Comparison of ENCODE assay signal across 8 cellular contexts in the genomic region with DNA sequence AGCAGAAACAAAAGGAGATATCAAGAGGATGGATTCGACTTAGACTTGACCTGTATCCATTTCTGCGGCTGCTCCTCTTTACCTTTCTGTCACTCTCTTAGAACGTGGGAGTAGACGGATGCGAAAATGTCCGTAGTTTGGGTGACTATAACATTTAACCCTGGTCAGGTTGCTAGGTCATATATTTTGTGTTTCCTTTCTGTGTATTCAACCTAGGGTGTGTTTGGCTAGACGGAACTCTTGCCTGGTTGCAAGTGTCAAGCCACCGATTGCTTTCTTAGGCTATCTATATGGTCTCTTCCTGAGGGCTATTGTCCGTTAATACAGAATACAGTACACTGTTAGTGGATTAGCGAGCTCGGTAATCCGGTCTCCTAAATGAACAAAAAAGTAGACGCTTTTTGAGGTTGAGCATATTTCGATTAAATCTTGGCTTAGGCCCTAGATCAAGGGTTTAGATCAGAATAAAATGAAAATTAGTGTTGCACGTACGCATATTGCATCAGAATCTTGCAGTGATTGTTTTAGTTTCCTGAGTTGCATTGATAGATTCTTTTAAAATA. TPM values are rescaled to one million over a fixed set of nuclear protein-coding genes. Genes with fewer than 3 reads are reported as not detected.
DNase-seq lines count a peak whose midpoint lies in the region; ATAC-seq and TF ChIP-seq lines count a peak whose summit lies in the region.

No MANE protein-coding gene starts in this region.

- no peaks in the 10 kb centered on the region for H3K27me3 Mint-ChIP-seq in CD14-positive monocyte (ENCODE audit: low read depth in 3 of 3)

- 0 to 1% methylated on average over 16 of the region's 16 CpGs for WGBS in testis, 2 donors

- H3K9ac ChIP-seq in adipocyte (ENCODE audit: low read length), result peak overlapping the region; percentile 95

- peak overlapping the region; percentile 95 for H3K27ac ChIP-seq in layer of hippocampus (ENCODE audit: low read depth, low read length)
- peak overlapping the region; percentile 87 to 99 for H3K27ac ChIP-seq in testis

- no peaks in the 10 kb centered on the region for H3K27me3 ChIP-seq in adipocyte (replicated peaks; ENCODE audit: control insufficient read depth, insufficient read depth, low read length)
- no peaks in the 10 kb centered on the region for H3K27me3 ChIP-seq in layer of hippocampus (ENCODE audit: control insufficient read depth, insufficient read depth, low read length)
- no peaks in the 10 kb centered on the region for H3K27me3 ChIP-seq in testis

- peak overlapping the region; percentile 99 for H3K4me3 ChIP-seq in Jurkat, Clone E6-1 (ENCODE audit: low read length)
- H3K4me3 ChIP-seq in adipocyte (ENCODE audit: low read length) (peak overlapping the region; percentile 98), testis (peak overlapping the region; percentile 93 to 96)

- TF ChIP-seq CTCF in CD14-positive monocyte (IDR thresholded peaks at IDR 0.05) (no peak), testis (IDR thresholded peaks at IDR 0.05) (no peak)

- H3K4me1 ChIP-seq in adipocyte (ENCODE audit: control insufficient read depth, insufficient read depth, low read length) (peaks cover 22% of the 10 kb centered on the region), testis (peaks cover 19% of the 10 kb centered on the region)

- DNase-seq in CD14-positive monocyte (ENCODE audit: low spot score), result no peak
- DNase-seq in Jurkat, Clone E6-1 (ENCODE audit: low read depth, low spot score), result no peak
- no peak for DNase-seq in adipocyte (ENCODE audit: low read depth)
- DNase-seq in testis, result no peak
- DNase-seq in cerebellar cortex (ENCODE audit: low spot score), result no peak

- peaks cover 0 to 2% (median 0%) of the 10 kb centered on the region in 7 donors for H3K9me3 Mint-ChIP-seq in CD14-positive monocyte

- ATAC-seq in GM21529 (IDR thresholded peaks at IDR 0.05; ENCODE audit: unreplicated experiment) (no peak), GM18519 (IDR thresholded peaks at IDR 0.05; ENCODE audit: low FRiP score, unreplicated experiment) (no peak)

- no peak for TF ChIP-seq POLR2A in testis (IDR thresholded peaks at IDR 0.05)

- intact Hi-C loops in CD14-positive monocyte (cut with micrococcal nuclease) (loop anchor here (5.0 to 10.0 kb wide), 5 partner anchors 253 to 690 kb away; no protein-coding TSS in a partner anchor), testis (cut with DNase I; ENCODE audit: low total_unique reads) (loop anchor here (10.0 kb wide), 2 partner anchors 180 to 520 kb away; no protein-coding TSS in a partner anchor)

- peaks cover 39% of the 10 kb centered on the region for H3K4me1 Mint-ChIP-seq in CD14-positive monocyte

- H3K36me3 Mint-ChIP-seq in CD14-positive monocyte, result peaks cover 3 to 7% of the 10 kb centered on the region in 2 donors

- H3K4me3 Mint-ChIP-seq in CD14-positive monocyte, result peak overlapping the region; percentile 94 to 99

- peaks cover 3% of the 10 kb centered on the region for H3K36me3 ChIP-seq in adipocyte (ENCODE audit: control insufficient read depth, insufficient read depth, low read length, severe bottlenecking)
- no peaks in the 10 kb centered on the region for H3K36me3 ChIP-seq in testis (ENCODE audit: low read depth, missing control alignments)

- H3K9me3 ChIP-seq in adipocyte (ENCODE audit: control insufficient read depth, low read length), result no peaks in the 10 kb centered on the region
- no peaks in the 10 kb centered on the region for H3K9me3 ChIP-seq in testis

- H3K27ac Mint-ChIP-seq in CD14-positive monocyte, result peak overlapping the region; percentile 79 to 95 (median 84)

RNA-seq across cellular contexts. Expression of gene PTEN, which starts 1.2 kb away (rescaled TPM):
- 10 to 100 TPM; 37.7 to 57.6 TPM for polyA plus RNA-seq in CD14-positive monocyte
- 48.2 TPM for polyA plus RNA-seq in Jurkat, Clone E6-1 (2012; ENCODE audit: insufficient read depth, insufficient read length)
- total RNA-seq in testis, result 100 to 1,000 TPM in 1 of 2 donors, 10 to 100 TPM in 1; 85.4 to 118 TPM
- 96.8 TPM for polyA plus RNA-seq in testis (ENCODE audit: insufficient read depth, low read depth, low replicate concordance)

RNA-seq across cellular contexts. Expression of gene KLLN, which starts 1.2 kb away (rescaled TPM):
- polyA plus RNA-seq in CD14-positive monocyte (under 1 TPM; 0.12 to 0.23 TPM), testis (ENCODE audit: insufficient read depth, low read depth, low replicate concordance) (2.0 TPM)
- polyA plus RNA-seq in Jurkat, Clone E6-1 (2012; ENCODE audit: insufficient read depth, insufficient read length), result 4.2 TPM
- total RNA-seq in testis, result 1 to 10 TPM; 2.0 to 3.9 TPM

RNA-seq across cellular contexts. Expression of gene ATAD1, which starts 46.6 kb away (rescaled TPM):
- polyA plus RNA-seq in CD14-positive monocyte (10 to 100 TPM; 10.2 to 13.2 TPM), testis (ENCODE audit: insufficient read depth, low read depth, low replicate concordance) (162 TPM)
- 30.2 TPM for polyA plus RNA-seq in Jurkat, Clone E6-1 (2012; ENCODE audit: insufficient read depth, insufficient read length)
- 100 to 1,000 TPM in 1 of 2 donors, 10 to 100 TPM in 1; 68.5 to 107 TPM for total RNA-seq in testis

Comparison
In these comparisons a context has a peak if more than half of its experiments do, and no peak if none do; other contexts are left out.
1. RNA of gene ATAD1, which starts 46.6 kb away (polyA plus RNA-seq): 162 TPM in testis (single experiment); 10.2 to 13.2 TPM in CD14-positive monocyte; every median in the first group is over 10 times any median in the second.
2. Peak in every context shown above with its lines, with median percentiles within 50 percentile points of each other: H3K4me3 ChIP-seq.